In genomic region chr16:80058236-80058635, GRCh38 we compare ENCODE assay signal across 20 cellular contexts.
DNase-seq lines count a peak whose midpoint lies in the region; ATAC-seq and TF ChIP-seq lines count a peak whose summit lies in the region.
"Had no signal": no experiment of that assay in that cellular context is flagged by ENCODE, and none has a peak within 500 bp of the region (broad histone marks: within the 10 kb centered on the region; RNA-seq: fewer than 3 reads in every experiment).

No MANE protein-coding gene starts in this region.

- no peak for ATAC-seq in lung (ENCODE audit: insufficient read depth, low FRiP score)
- ATAC-seq: effector memory CD8-positive, alpha-beta T cell had no signal

- H3K4me3 ChIP-seq in fibroblast of the aortic adventitia (ENCODE audit: low read depth, low read length) = no peak overlapping the region
- H3K4me3 ChIP-seq in lung = no peak overlapping the region
- H3K4me3 ChIP-seq in thymus (ENCODE audit: low read length) = no peak overlapping the region
- H3K4me3 ChIP-seq: BLaER1, PC-9, spleen, stomach had no signal

- no peaks in the 10 kb centered on the region for H3K9me3 ChIP-seq in lung (ENCODE audit: control insufficient read depth in 2 of 2, insufficient read depth in 1 of 2, low read length in 1 of 2)
- no peaks in the 10 kb centered on the region for H3K9me3 ChIP-seq in thymus (ENCODE audit: control insufficient read depth)
- H3K9me3 ChIP-seq: BLaER1, spleen, stomach had no signal

- H3K4me1 ChIP-seq in lung (ENCODE audit: control insufficient read depth in 2 of 2, insufficient read depth in 2 of 2, low read length in 2 of 2) = peaks cover 0 to 3% of the 10 kb centered on the region in 2 donors
- H3K4me1 ChIP-seq in thymus (ENCODE audit: control insufficient read depth, insufficient read depth, low read length) = no peaks in the 10 kb centered on the region
- H3K4me1 ChIP-seq: BLaER1, spleen had no signal

- H3K27me3 ChIP-seq in lung (ENCODE audit: control insufficient read depth, insufficient read depth) = no peaks in the 10 kb centered on the region
- H3K27me3 ChIP-seq in thymus (ENCODE audit: control insufficient read depth, insufficient read depth) = no peaks in the 10 kb centered on the region
- H3K27me3 ChIP-seq: BLaER1, spleen, stomach had no signal

- DNase-seq in amniotic epithelial cell (ENCODE audit: low read depth) (peak; percentile 6), fibroblast of the aortic adventitia (ENCODE audit: low read depth) (peak; percentile 2), lung (ENCODE audit: low spot score) (peak; percentile 29), NCI-H187 treated with DMSO at 0.1 percent for 48 hours (lab: John Stamatoyannopoulos, UW) (no peak), midbrain (lab: John Stamatoyannopoulos, UW) (no peak)
- no peak for DNase-seq in stimulated activated CD4-positive, alpha-beta T cell treated with anti-CD3 and anti-CD28 coated beads, Interleukin-15, amount 100 ng/mL, for 24 hours
- DNase-seq in stimulated activated CD4-positive, alpha-beta T cell treated with anti-CD3 and anti-CD28 coated beads, Interleukin-1b, Interleukin-23, amount 100 ng/mL, for 48 hours = no peak
- DNase-seq: activated gamma-delta T cell; DND-41; effector memory CD8-positive, alpha-beta T cell; HCEC 1CT; KBM-7; NCI-H1417 treated with DMSO at 0.1 percent for 48 hours; NCI-H510A; PC-9; spleen; stomach had no signal

- 60 to 86% methylated on average over 10 of the region's 10 CpGs for WGBS in lung, 2 donors
- WGBS in thymus = 92% methylated on average over 10 of the region's 10 CpGs

- H3K27ac ChIP-seq in lung (ENCODE audit: low read depth in 1 of 2, low read length in 1 of 2) = no peak overlapping the region
- peak overlapping the region; percentile 42 for H3K27ac ChIP-seq in thymus (ENCODE audit: low read depth)
- H3K27ac ChIP-seq: BLaER1, PC-9, spleen, VCaP had no signal

- H3K36me3 ChIP-seq in lung (ENCODE audit: control insufficient read depth in 2 of 2, insufficient read depth in 2 of 2, low read length in 2 of 2) (no peaks in the 10 kb centered on the region), thymus (ENCODE audit: control insufficient read depth, insufficient read depth) (no peaks in the 10 kb centered on the region)
- H3K36me3 ChIP-seq: BLaER1, spleen, stomach had no signal

- TF ChIP-seq CTCF in fibroblast of the aortic adventitia (IDR thresholded peaks at IDR 0.05; ENCODE audit: insufficient read depth, low read length) = no peak
- no peak for TF ChIP-seq CTCF in lung (IDR thresholded peaks at IDR 0.05; ENCODE audit: control extremely low read depth, extremely low read depth)

Comparison
In these comparisons a context has a peak if more than half of its experiments do, and no peak if none do; other contexts are left out.
1. DNase-seq: peak in amniotic epithelial cell (single experiment), fibroblast of the aortic adventitia (single experiment) and lung (single experiment); none in NCI-H187 treated with DMSO at 0.1 percent for 48 hours (single experiment), stimulated activated CD4-positive, alpha-beta T cell treated with anti-CD3 and anti-CD28 coated beads, Interleukin-15, amount 100 ng/mL, for 24 hours (single experiment), midbrain (single experiment) and stimulated activated CD4-positive, alpha-beta T cell treated with anti-CD3 and anti-CD28 coated beads, Interleukin-1b, Interleukin-23, amount 100 ng/mL, for 48 hours (single experiment).